Comparison of ENCODE assay signal across 16 cellular contexts in genomic region chr13:79126706-79127105, GRCh38.
DNase-seq lines count a peak whose midpoint lies in the region; ATAC-seq and TF ChIP-seq lines count a peak whose summit lies in the region.
"Had no signal": no experiment of that assay in that cellular context is flagged by ENCODE, and none has a peak within 500 bp of the region (broad histone marks: within the 10 kb centered on the region; RNA-seq: fewer than 3 reads in every experiment).

No MANE protein-coding gene starts in this region.

- no peak overlapping the region for H3K27ac ChIP-seq in mammary epithelial cell (ENCODE audit: insufficient read depth, low read depth, low read length)
- H3K27ac ChIP-seq: HL-60 had no signal

- no peak overlapping the region for H3K9ac ChIP-seq in mammary epithelial cell (ENCODE audit: insufficient read depth, low read length)

- dilution Hi-C loops in mammary epithelial cell (cut with HindIII; ENCODE audit: low sequenced_read_pairs), result no loop called here

- peak overlapping the region; percentile 8 for H3K4me2 ChIP-seq in mammary epithelial cell (ENCODE audit: insufficient read depth, low read depth, low read length)

- 58% methylated on average over 1 of the region's 1 CpG for WGBS in mammary epithelial cell (ENCODE audit: low coverage, missing lambda C conversion rate)

- H3K4me3 ChIP-seq in mammary epithelial cell (replicated peaks in 1 of 3; ENCODE audit: insufficient read depth in 1 of 3, low read depth in 2 of 3, low read length in 3 of 3), result no peak overlapping the region

- no peak for ATAC-seq in GM18873 (IDR thresholded peaks at IDR 0.05; ENCODE audit: low FRiP score, unreplicated experiment)

- H2AFZ ChIP-seq in mammary epithelial cell (ENCODE audit: low read depth, low read length), result no peak overlapping the region

- H4K20me1 ChIP-seq in mammary epithelial cell (ENCODE audit: insufficient read depth, low read length), result no peaks in the 10 kb centered on the region

- no TSS peak for BruUV-seq in mammary epithelial cell (replicated peaks; lab: Mats Ljungman, UMichigan)

- intact Hi-C loops in mammary epithelial cell (cut with micrococcal nuclease), result loop anchor here (5.0 kb wide), 1 partner anchor 84 kb away; no protein-coding TSS in a partner anchor

- in situ Hi-C loops in KBM-7 (cut with MboI; ENCODE audit: low pct_unique_long_range_greater_than_20kb, low sequenced_read_pairs) (no loop called here), mammary epithelial cell (cut with MboI; ENCODE audit: low sequenced_read_pairs in 2 of 2) (no loop called here)

- peaks cover 3% of the 10 kb centered on the region for H3K27me3 ChIP-seq in mammary epithelial cell (ENCODE audit: insufficient read depth, low read length)

- DNase-seq in KBM-7 (peak; percentile 1), MV-4-11 (lab: John Stamatoyannopoulos, UW) (peak; percentile 24), mammary epithelial cell (peak; percentile 65), renal cortical epithelial cell (ENCODE audit: low read depth) (peak; percentile 27), NCI-H446 treated with DMSO at 0.1 percent for 48 hours (lab: John Stamatoyannopoulos, UW) (no peak)
- DNase-seq in activated effector memory CD4-positive, alpha-beta T cell treated with Interleukin-2 at 50 U/mL for 16 hours, result no peak
- DNase-seq: C1 segment of cervical spinal cord; CD4-positive, alpha-beta memory T cell; DMS153; DND-41; GDM1; HCEC 1CT; HFFc6; IMR-90 had no signal

- no peaks in the 10 kb centered on the region for H3K9me3 ChIP-seq in mammary epithelial cell (replicated peaks; ENCODE audit: insufficient read depth, low read length)

- CTCF ChIA-PET in mammary epithelial cell (lab: Charles Lee; ENCODE audit: low non-redundant PET), result no interaction called here

- no peaks in the 10 kb centered on the region for H3K36me3 ChIP-seq in mammary epithelial cell (ENCODE audit: insufficient read depth, low read length)

- H3K4me1 ChIP-seq in mammary epithelial cell (ENCODE audit: insufficient read depth, low read length), result peaks cover 17% of the 10 kb centered on the region

- no peaks in the 10 kb centered on the region for H3K79me2 ChIP-seq in mammary epithelial cell (ENCODE audit: insufficient read depth, low read length)

- TF ChIP-seq CTCF in mammary epithelial cell (conservative IDR thresholded peaks at IDR 0.05 in 1 of 2, IDR thresholded peaks at IDR 0.05 in 1 of 2; ENCODE audit: extremely low read depth in 1 of 2, insufficient read depth in 1 of 2, low read depth in 1 of 2, low read length in 2 of 2), result no peak

Comparison
In these comparisons a context has a peak if more than half of its experiments do, and no peak if none do; other contexts are left out.
1. DNase-seq: peak in KBM-7 (single experiment), MV-4-11 (single experiment), mammary epithelial cell (single experiment) and renal cortical epithelial cell (single experiment); none in NCI-H446 treated with DMSO at 0.1 percent for 48 hours (single experiment) and activated effector memory CD4-positive, alpha-beta T cell treated with Interleukin-2 at 50 U/mL for 16 hours (single experiment).